ENCODE assay signal across 1 cellular context in the genomic region with DNA sequence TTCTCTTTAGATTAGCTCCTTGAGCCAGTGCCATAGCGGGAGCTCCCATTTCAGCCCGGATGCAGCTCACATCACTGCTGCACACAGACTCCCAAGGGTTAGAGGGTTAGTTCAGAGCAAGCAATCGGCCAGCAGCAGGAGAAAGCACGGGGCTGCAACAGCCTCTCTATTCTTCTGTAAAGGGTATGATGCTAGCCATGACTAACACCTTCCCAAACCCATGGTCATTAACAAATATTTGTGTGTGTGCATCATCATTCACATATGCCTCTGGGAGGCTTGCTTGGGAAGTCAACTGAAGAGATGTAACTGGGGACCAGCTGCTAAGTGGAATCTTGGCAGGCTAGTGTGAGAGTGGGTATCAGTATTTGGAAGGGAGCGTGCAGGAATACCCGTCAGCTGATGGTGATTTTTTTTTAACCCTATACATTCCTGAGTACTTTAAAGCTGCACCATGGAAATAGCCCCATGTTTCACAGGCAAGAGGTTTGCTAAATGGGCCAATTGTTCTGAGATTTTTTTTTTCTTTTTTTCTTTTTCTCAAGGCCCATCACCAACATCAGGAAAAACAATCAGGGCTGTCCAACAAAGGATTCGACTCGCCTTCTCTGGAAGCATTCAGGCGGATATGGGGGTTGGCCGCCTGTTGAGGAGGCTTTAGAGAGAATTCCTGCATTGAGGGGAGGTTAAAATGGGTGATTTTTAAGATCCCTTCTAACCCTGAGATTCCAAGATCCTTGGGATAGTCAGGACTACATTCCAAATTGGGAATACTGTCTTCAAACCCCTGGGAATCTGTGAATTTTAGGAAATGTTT.
TF ChIP-seq lines count a peak whose summit lies in the region.

No MANE protein-coding gene starts in this region.

TF ChIP-seq in SK-N-SH, 30 proteins besides CTCF, POLR2A, EP300 and RAD21 (continued from another document):
- TF ChIP-seq, protein P1, sequence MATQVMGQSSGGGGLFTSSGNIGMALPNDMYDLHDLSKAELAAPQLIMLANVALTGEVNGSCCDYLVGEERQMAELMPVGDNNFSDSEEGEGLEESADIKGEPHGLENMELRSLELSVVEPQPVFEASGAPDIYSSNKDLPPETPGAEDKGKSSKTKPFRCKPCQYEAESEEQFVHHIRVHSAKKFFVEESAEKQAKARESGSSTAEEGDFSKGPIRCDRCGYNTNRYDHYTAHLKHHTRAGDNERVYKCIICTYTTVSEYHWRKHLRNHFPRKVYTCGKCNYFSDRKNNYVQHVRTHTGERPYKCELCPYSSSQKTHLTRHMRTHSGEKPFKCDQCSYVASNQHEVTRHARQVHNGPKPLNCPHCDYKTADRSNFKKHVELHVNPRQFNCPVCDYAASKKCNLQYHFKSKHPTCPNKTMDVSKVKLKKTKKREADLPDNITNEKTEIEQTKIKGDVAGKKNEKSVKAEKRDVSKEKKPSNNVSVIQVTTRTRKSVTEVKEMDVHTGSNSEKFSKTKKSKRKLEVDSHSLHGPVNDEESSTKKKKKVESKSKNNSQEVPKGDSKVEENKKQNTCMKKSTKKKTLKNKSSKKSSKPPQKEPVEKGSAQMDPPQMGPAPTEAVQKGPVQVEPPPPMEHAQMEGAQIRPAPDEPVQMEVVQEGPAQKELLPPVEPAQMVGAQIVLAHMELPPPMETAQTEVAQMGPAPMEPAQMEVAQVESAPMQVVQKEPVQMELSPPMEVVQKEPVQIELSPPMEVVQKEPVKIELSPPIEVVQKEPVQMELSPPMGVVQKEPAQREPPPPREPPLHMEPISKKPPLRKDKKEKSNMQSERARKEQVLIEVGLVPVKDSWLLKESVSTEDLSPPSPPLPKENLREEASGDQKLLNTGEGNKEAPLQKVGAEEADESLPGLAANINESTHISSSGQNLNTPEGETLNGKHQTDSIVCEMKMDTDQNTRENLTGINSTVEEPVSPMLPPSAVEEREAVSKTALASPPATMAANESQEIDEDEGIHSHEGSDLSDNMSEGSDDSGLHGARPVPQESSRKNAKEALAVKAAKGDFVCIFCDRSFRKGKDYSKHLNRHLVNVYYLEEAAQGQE (IDR thresholded peaks at IDR 0.05; ENCODE audit: low read depth, low read length): peak; percentile 20; the same call in 1 of the 2 replicates
- TF ChIP-seq TEAD4 (IDR thresholded peaks at IDR 0.05; ENCODE audit: borderline replicate concordance, insufficient read depth) (peak; percentile 98), MXI1 (IDR thresholded peaks at IDR 0.05; ENCODE audit: low read depth, low read length) (no peak), TAF1 (IDR thresholded peaks at IDR 0.05; ENCODE audit: borderline replicate concordance, low read depth, low read length) (peak; percentile 62), FOXM1 (IDR thresholded peaks at IDR 0.05; ENCODE audit: low read depth) (peak; percentile 97), NRF1 (IDR thresholded peaks at IDR 0.05; ENCODE audit: low read depth, low read length) (no peak), ELF1 (IDR thresholded peaks at IDR 0.05) (peak; percentile 57; the same call in 1 of the 2 replicates), JUND (IDR thresholded peaks at IDR 0.05) (peak; percentile 98), POLR2AphosphoS5 (IDR thresholded peaks at IDR 0.05; ENCODE audit: low read depth, low read length) (peak; percentile 92), RXRA (IDR thresholded peaks at IDR 0.05; ENCODE audit: borderline replicate concordance, low read depth) (peak; percentile 77; the same call in 1 of the 2 replicates), EZH2phosphoT487 (IDR thresholded peaks at IDR 0.05; ENCODE audit: borderline replicate concordance, low read depth) (no peak), YY1 (IDR thresholded peaks at IDR 0.05; ENCODE audit: low read depth) (no peak; the same call in 1 of the 2 replicates), MEF2A (IDR thresholded peaks at IDR 0.05; ENCODE audit: borderline replicate concordance, low read depth) (peak; percentile 85), GATA2 (CRISPR knock-in tag; IDR thresholded peaks at IDR 0.05) (no peak), CHD2 (IDR thresholded peaks at IDR 0.05; ENCODE audit: low read length, partially characterized antibody) (no peak)
- TF ChIP-seq, protein P2, sequence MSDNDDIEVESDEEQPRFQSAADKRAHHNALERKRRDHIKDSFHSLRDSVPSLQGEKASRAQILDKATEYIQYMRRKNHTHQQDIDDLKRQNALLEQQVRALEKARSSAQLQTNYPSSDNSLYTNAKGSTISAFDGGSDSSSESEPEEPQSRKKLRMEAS (IDR thresholded peaks at IDR 0.05; ENCODE audit: low read depth): peak; percentile 82
- TF ChIP-seq, protein P3, sequence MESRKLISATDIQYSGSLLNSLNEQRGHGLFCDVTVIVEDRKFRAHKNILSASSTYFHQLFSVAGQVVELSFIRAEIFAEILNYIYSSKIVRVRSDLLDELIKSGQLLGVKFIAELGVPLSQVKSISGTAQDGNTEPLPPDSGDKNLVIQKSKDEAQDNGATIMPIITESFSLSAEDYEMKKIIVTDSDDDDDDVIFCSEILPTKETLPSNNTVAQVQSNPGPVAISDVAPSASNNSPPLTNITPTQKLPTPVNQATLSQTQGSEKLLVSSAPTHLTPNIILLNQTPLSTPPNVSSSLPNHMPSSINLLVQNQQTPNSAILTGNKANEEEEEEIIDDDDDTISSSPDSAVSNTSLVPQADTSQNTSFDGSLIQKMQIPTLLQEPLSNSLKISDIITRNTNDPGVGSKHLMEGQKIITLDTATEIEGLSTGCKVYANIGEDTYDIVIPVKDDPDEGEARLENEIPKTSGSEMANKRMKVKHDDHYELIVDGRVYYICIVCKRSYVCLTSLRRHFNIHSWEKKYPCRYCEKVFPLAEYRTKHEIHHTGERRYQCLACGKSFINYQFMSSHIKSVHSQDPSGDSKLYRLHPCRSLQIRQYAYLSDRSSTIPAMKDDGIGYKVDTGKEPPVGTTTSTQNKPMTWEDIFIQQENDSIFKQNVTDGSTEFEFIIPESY (IDR thresholded peaks at IDR 0.05; ENCODE audit: borderline replicate concordance, low read depth): peak; percentile 86; the same call in 1 of the 2 replicates
- TF ChIP-seq, protein P4, sequence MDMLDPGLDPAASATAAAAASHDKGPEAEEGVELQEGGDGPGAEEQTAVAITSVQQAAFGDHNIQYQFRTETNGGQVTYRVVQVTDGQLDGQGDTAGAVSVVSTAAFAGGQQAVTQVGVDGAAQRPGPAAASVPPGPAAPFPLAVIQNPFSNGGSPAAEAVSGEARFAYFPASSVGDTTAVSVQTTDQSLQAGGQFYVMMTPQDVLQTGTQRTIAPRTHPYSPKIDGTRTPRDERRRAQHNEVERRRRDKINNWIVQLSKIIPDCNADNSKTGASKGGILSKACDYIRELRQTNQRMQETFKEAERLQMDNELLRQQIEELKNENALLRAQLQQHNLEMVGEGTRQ (IDR thresholded peaks at IDR 0.05; ENCODE audit: borderline replicate concordance, low read depth, low read length): no peak
- TF ChIP-seq, protein P5, sequence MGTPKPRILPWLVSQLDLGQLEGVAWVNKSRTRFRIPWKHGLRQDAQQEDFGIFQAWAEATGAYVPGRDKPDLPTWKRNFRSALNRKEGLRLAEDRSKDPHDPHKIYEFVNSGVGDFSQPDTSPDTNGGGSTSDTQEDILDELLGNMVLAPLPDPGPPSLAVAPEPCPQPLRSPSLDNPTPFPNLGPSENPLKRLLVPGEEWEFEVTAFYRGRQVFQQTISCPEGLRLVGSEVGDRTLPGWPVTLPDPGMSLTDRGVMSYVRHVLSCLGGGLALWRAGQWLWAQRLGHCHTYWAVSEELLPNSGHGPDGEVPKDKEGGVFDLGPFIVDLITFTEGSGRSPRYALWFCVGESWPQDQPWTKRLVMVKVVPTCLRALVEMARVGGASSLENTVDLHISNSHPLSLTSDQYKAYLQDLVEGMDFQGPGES (IDR thresholded peaks at IDR 0.05; ENCODE audit: low read depth, low read length): no peak
- TF ChIP-seq, protein P6, sequence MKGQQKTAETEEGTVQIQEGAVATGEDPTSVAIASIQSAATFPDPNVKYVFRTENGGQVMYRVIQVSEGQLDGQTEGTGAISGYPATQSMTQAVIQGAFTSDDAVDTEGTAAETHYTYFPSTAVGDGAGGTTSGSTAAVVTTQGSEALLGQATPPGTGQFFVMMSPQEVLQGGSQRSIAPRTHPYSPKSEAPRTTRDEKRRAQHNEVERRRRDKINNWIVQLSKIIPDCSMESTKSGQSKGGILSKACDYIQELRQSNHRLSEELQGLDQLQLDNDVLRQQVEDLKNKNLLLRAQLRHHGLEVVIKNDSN (IDR thresholded peaks at IDR 0.05; ENCODE audit: borderline replicate concordance, low read depth): peak; percentile 67
- TF ChIP-seq, protein P7, sequence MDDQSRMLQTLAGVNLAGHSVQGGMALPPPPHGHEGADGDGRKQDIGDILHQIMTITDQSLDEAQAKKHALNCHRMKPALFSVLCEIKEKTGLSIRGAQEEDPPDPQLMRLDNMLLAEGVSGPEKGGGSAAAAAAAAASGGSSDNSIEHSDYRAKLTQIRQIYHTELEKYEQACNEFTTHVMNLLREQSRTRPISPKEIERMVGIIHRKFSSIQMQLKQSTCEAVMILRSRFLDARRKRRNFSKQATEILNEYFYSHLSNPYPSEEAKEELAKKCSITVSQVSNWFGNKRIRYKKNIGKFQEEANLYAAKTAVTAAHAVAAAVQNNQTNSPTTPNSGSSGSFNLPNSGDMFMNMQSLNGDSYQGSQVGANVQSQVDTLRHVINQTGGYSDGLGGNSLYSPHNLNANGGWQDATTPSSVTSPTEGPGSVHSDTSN (IDR thresholded peaks at IDR 0.05): peak; percentile 93
TF ChIP-seq in SK-N-SH: peak in this region for 17.
